In genomic region chr5:93585753-93586385, GRCh38 we compare ENCODE assay signal across 1 cellular context.
TF ChIP-seq lines count a peak whose summit lies in the region.

No MANE protein-coding gene starts in this region.

TF ChIP-seq in SK-N-SH treated with all-trans-retinoic acid at 6 μM for 48 hours, 23 proteins besides CTCF, POLR2A, EP300 and RAD21 (continued from another document):
- TF ChIP-seq ESRRG (CRISPR knock-in tag; IDR thresholded peaks at IDR 0.05) (no peak), ZNF565 (CRISPR knock-in tag; conservative IDR thresholded peaks at IDR 0.05; ENCODE audit: low read depth) (no peak), TOX (CRISPR knock-in tag; IDR thresholded peaks at IDR 0.05; ENCODE audit: borderline replicate concordance) (no peak), ZNF8 (CRISPR knock-in tag; IDR thresholded peaks at IDR 0.05) (no peak), BACH2 (CRISPR knock-in tag; IDR thresholded peaks at IDR 0.05; ENCODE audit: borderline replicate concordance) (no peak), OSR1 (CRISPR knock-in tag; IDR thresholded peaks at IDR 0.05) (no peak), ZFP30 (CRISPR knock-in tag; IDR thresholded peaks at IDR 0.05) (no peak), POU6F1 (CRISPR knock-in tag; IDR thresholded peaks at IDR 0.05; ENCODE audit: borderline replicate concordance, low read depth) (no peak), ZNF70 (CRISPR knock-in tag; IDR thresholded peaks at IDR 0.05) (no peak), GLIS3 (CRISPR knock-in tag; IDR thresholded peaks at IDR 0.05) (no peak), CSDC2 (CRISPR knock-in tag; IDR thresholded peaks at IDR 0.05) (no peak), ARNTL (CRISPR knock-in tag; IDR thresholded peaks at IDR 0.05; ENCODE audit: borderline replicate concordance, low read depth) (no peak), CREB5 (CRISPR knock-in tag; IDR thresholded peaks at IDR 0.05; ENCODE audit: low read depth) (no peak)
TF ChIP-seq in SK-N-SH treated with all-trans-retinoic acid at 6 μM for 48 hours: peak in this region for 0.
